18 cellular contexts compared by ENCODE assay signal in genomic region chr3:112649478-112649735, GRCh38. TPM values are rescaled to one million over a fixed set of nuclear protein-coding genes. Genes with fewer than 3 reads are reported as not detected.
A peak's percentile ranks its signal among the peaks of the same experiment; 100 is the strongest.
DNase-seq lines count a peak whose midpoint lies in the region; ATAC-seq and TF ChIP-seq lines count a peak whose summit lies in the region.
"Had no signal": no experiment of that assay in that cellular context is flagged by ENCODE, and none has a peak within 500 bp of the region (broad histone marks: within the 10 kb centered on the region; RNA-seq: fewer than 3 reads in every experiment).

No MANE protein-coding gene starts in this region.

- peak overlapping the region; percentile 14 for H3K27ac Mint-ChIP-seq in activated CD4-positive, alpha-beta T cell treated with anti-CD3 and anti-CD28 coated beads, Interleukin-2, amount 10 ng/mL, durations not matched to agents 24 days and 14 days
- no peak overlapping the region for H3K27ac Mint-ChIP-seq in activated CD4-positive, alpha-beta T cell treated with anti-CD3 and anti-CD28 coated beads for 36 hours
- H3K27ac Mint-ChIP-seq: memory B cell had no signal

- no peak overlapping the region for H3K4me3 ChIP-seq in RWPE2 (ENCODE audit: severe bottlenecking)
- H3K4me3 ChIP-seq in right cardiac atrium (ENCODE audit: low read length): no peak overlapping the region
- H3K4me3 ChIP-seq: transverse colon had no signal

- no peak overlapping the region for H3K4me3 Mint-ChIP-seq in activated CD4-positive, alpha-beta T cell treated with anti-CD3 and anti-CD28 coated beads, Interleukin-2, amount 10 ng/mL, durations not matched to agents 24 days and 14 days
- no peak overlapping the region for H3K4me3 Mint-ChIP-seq in activated CD4-positive, alpha-beta T cell treated with anti-CD3 and anti-CD28 coated beads for 36 hours
- H3K4me3 Mint-ChIP-seq: memory B cell had no signal

- no peaks in the 10 kb centered on the region for H3K36me3 ChIP-seq in RWPE2 (ENCODE audit: low read depth)
- H3K36me3 ChIP-seq: neutrophil, transverse colon had no signal

- ATAC-seq in activated CD4-positive, alpha-beta T cell treated with anti-CD3 and anti-CD28 coated beads for 36 hours: no peak
- ATAC-seq in RWPE2 (ENCODE audit: low read depth) (no peak), right cardiac atrium (no peak), GM21360 (IDR thresholded peaks at IDR 0.05; ENCODE audit: unreplicated experiment) (no peak)

- no peaks in the 10 kb centered on the region for H3K9me3 ChIP-seq in RWPE2 (ENCODE audit: severe bottlenecking)
- H3K9me3 ChIP-seq in right cardiac atrium (ENCODE audit: control insufficient read depth, low read length): no peaks in the 10 kb centered on the region
- H3K9me3 ChIP-seq: neutrophil, transverse colon had no signal

- H3K27ac ChIP-seq in RWPE2 (ENCODE audit: poor library complexity, severe bottlenecking) (peak overlapping the region; percentile 98), RWPE1 (no peak overlapping the region), right cardiac atrium (ENCODE audit: low read length) (no peak overlapping the region)
- H3K27ac ChIP-seq: neutrophil, transverse colon had no signal

- CTCF ChIA-PET in activated CD4-positive, alpha-beta T cell treated with anti-CD3 and anti-CD28 coated beads for 36 hours (lab: Charles Lee): interaction anchor here (1.6 kb wide), 1 partner anchor 8 kb away, joined by 6 read pairs; no protein-coding TSS in a partner anchor
- CTCF ChIA-PET in RWPE1 (lab: Yijun Ruan, JAX): no interaction called here

- H3K36me3 Mint-ChIP-seq in activated CD4-positive, alpha-beta T cell treated with anti-CD3 and anti-CD28 coated beads, Interleukin-2, amount 10 ng/mL, durations not matched to agents 24 days and 14 days (ENCODE audit: low read depth): no peaks in the 10 kb centered on the region
- H3K36me3 Mint-ChIP-seq in activated CD4-positive, alpha-beta T cell treated with anti-CD3 and anti-CD28 coated beads for 36 hours (ENCODE audit: low read depth): no peaks in the 10 kb centered on the region
- H3K36me3 Mint-ChIP-seq: memory B cell had no signal

- intact Hi-C loops in activated CD4-positive, alpha-beta T cell treated with anti-CD3 and anti-CD28 coated beads, Interleukin-2, amount 10 ng/mL, durations not matched to agents 24 days and 14 days (cut with micrococcal nuclease): no loop called here
- intact Hi-C loops in activated CD4-positive, alpha-beta T cell treated with anti-CD3 and anti-CD28 coated beads for 36 hours (cut with DNase I, micrococcal nuclease): no loop called here
- intact Hi-C loops in right cardiac atrium (cut with DNase I): loop anchor here in 1 of 4 donors (10.0 kb wide), 1 partner anchor 335 kb away; no protein-coding TSS in a partner anchor

- DNase-seq in activated CD4-positive, alpha-beta T cell treated with anti-CD3 and anti-CD28 coated beads, Interleukin-2, amount 10 ng/mL, durations not matched to agents 24 days and 14 days: no peak
- DNase-seq in activated CD4-positive, alpha-beta T cell treated with anti-CD3 and anti-CD28 coated beads for 36 hours: no peak
- DNase-seq in RWPE2 (ENCODE audit: low spot score) (no peak), fibroblast of gingiva (ENCODE audit: low read depth) (peak; percentile 86), renal cortical epithelial cell (ENCODE audit: low read depth) (peak; percentile 76), RWPE1 (ENCODE audit: low spot score) (no peak), right cardiac atrium (no peak)
- DNase-seq: activated CD4-positive, alpha-beta T cell treated with anti-CD3 and anti-CD28 coated beads for 1 hour; activated CD8-positive, alpha-beta memory T cell treated with anti-CD3 and anti-CD28 coated beads, Interleukin-2, amount 50 U/mL, for 48 hours; activated naive CD4-positive, alpha-beta T cell treated with anti-CD3 and anti-CD28 coated beads, Interleukin-2, amount 50 U/mL, for 16 hours; NCI-H2081 treated with DMSO at 0.1 percent for 48 hours; NCI-H774; RPMI8226; transverse colon had no signal

- H3K27me3 Mint-ChIP-seq in activated CD4-positive, alpha-beta T cell treated with anti-CD3 and anti-CD28 coated beads, Interleukin-2, amount 10 ng/mL, durations not matched to agents 24 days and 14 days: peaks cover 6% of the 10 kb centered on the region
- peaks cover 2% of the 10 kb centered on the region for H3K27me3 Mint-ChIP-seq in activated CD4-positive, alpha-beta T cell treated with anti-CD3 and anti-CD28 coated beads for 36 hours

- WGBS in right cardiac atrium: 84% methylated on average over 1 of the region's 1 CpG

- POLR2A ChIA-PET in activated CD4-positive, alpha-beta T cell treated with anti-CD3 and anti-CD28 coated beads for 36 hours (lab: Charles Lee): no interaction called here
- POLR2A ChIA-PET in RWPE1 (lab: Yijun Ruan, JAX; ENCODE audit: low non-redundant PET): no interaction called here

- peaks cover 47% of the 10 kb centered on the region for H3K4me1 ChIP-seq in RWPE2 (ENCODE audit: insufficient read depth, poor library complexity, severe bottlenecking)
- no peaks in the 10 kb centered on the region for H3K4me1 ChIP-seq in right cardiac atrium (ENCODE audit: control insufficient read depth, insufficient read depth, low read length)

- H3K27me3 ChIP-seq in RWPE2 (ENCODE audit: insufficient read depth, poor library complexity, severe bottlenecking): no peaks in the 10 kb centered on the region
- H3K27me3 ChIP-seq in right cardiac atrium (ENCODE audit: control insufficient read depth, insufficient read depth): no peaks in the 10 kb centered on the region
- H3K27me3 ChIP-seq: transverse colon had no signal

- H3K9me3 Mint-ChIP-seq in activated CD4-positive, alpha-beta T cell treated with anti-CD3 and anti-CD28 coated beads, Interleukin-2, amount 10 ng/mL, durations not matched to agents 24 days and 14 days: no peaks in the 10 kb centered on the region
- H3K9me3 Mint-ChIP-seq in activated CD4-positive, alpha-beta T cell treated with anti-CD3 and anti-CD28 coated beads for 36 hours (ENCODE audit: low read depth): no peaks in the 10 kb centered on the region
- H3K9me3 Mint-ChIP-seq: memory B cell had no signal

- TF ChIP-seq CTCF in RWPE2 (IDR thresholded peaks at IDR 0.05; ENCODE audit: poor library complexity, severe bottlenecking) (no peak), RWPE1 (conservative IDR thresholded peaks at IDR 0.05; ENCODE audit: low read depth) (no peak)

- peaks cover 14% of the 10 kb centered on the region for H3K4me1 Mint-ChIP-seq in activated CD4-positive, alpha-beta T cell treated with anti-CD3 and anti-CD28 coated beads, Interleukin-2, amount 10 ng/mL, durations not matched to agents 24 days and 14 days
- H3K4me1 Mint-ChIP-seq in activated CD4-positive, alpha-beta T cell treated with anti-CD3 and anti-CD28 coated beads for 36 hours: peaks cover 8% of the 10 kb centered on the region

RNA-seq across cellular contexts. Expression of gene CCDC80, which starts 8.5 kb away (rescaled TPM):
- total RNA-seq in activated CD4-positive, alpha-beta T cell treated with anti-CD3 and anti-CD28 coated beads, Interleukin-2, amount 10 ng/mL, durations not matched to agents 24 days and 14 days: not detected in 2 replicates
- total RNA-seq in activated CD4-positive, alpha-beta T cell treated with anti-CD3 and anti-CD28 coated beads for 36 hours: not detected
- total RNA-seq in renal cortical epithelial cell: 92.2 and 151 TPM in 2 replicates
- total RNA-seq in right cardiac atrium: 100 to 1,000 TPM; 123 to 187 (median 152) TPM
- polyA plus RNA-seq in right cardiac atrium: 20.3 TPM
- total RNA-seq: T-helper 2 cell treated with Interferon-gamma antibody and Interleukin-4, amounts not matched to agents 100 ng/mL and 5 ng/mL, for 36 hours had no signal

Comparison
In these comparisons a context has a peak if more than half of its experiments do, and no peak if none do; other contexts are left out.
1. DNase-seq: peak in fibroblast of gingiva (single experiment) and renal cortical epithelial cell (single experiment); none in activated CD4-positive, alpha-beta T cell treated with anti-CD3 and anti-CD28 coated beads, Interleukin-2, amount 10 ng/mL, durations not matched to agents 24 days and 14 days (single experiment), activated CD4-positive, alpha-beta T cell treated with anti-CD3 and anti-CD28 coated beads for 36 hours (single experiment), RWPE2 (single experiment), RWPE1 (single experiment) and right cardiac atrium (0 of 3).
2. RNA of gene CCDC80, which starts 8.5 kb away (total RNA-seq): 123 to 187 TPM in right cardiac atrium and 92.2 to 151 TPM in renal cortical epithelial cell; not detected in activated CD4-positive, alpha-beta T cell treated with anti-CD3 and anti-CD28 coated beads for 36 hours and not detected in activated CD4-positive, alpha-beta T cell treated with anti-CD3 and anti-CD28 coated beads, Interleukin-2, amount 10 ng/mL, durations not matched to agents 24 days and 14 days; every median in the first group is over 10 times any median in the second.